Comparison of ENCODE assay signal across 38 cellular contexts in genomic region chr13:35898041-35898440, GRCh38.
"Had no signal": no experiment of that assay in that cellular context is flagged by ENCODE, and none has a peak within 500 bp of the region (broad histone marks: within the 10 kb centered on the region; RNA-seq: fewer than 3 reads in every experiment).

No MANE protein-coding gene starts in this region.

- H3K27ac Mint-ChIP-seq: activated naive CD4-positive, alpha-beta T cell treated with anti-CD3 and anti-CD28 coated beads for 36 hours; activated naive CD4-positive, alpha-beta T cell treated with anti-CD3 and anti-CD28 coated beads, Interleukin-2, amount 10 ng/mL, durations not matched to agents 7 days and 5 days; activated naive CD4-positive, alpha-beta T cell treated with anti-CD3 and anti-CD28 coated beads, Interleukin-2, amount 50 U/mL, for 24 hours; activated naive CD4-positive, alpha-beta T cell treated with anti-CD3 and anti-CD28 coated beads, Interleukin-2, amount 50 U/mL, for 72 hours; activated naive CD8-positive, alpha-beta T cell; activated naive CD8-positive, alpha-beta T cell treated with anti-CD3 and anti-CD28 coated beads for 36 hours; activated naive CD8-positive, alpha-beta T cell treated with anti-CD3 and anti-CD28 coated beads, Interleukin-2, amount 10 ng/mL, durations not matched to agents 7 days and 5 days; activated naive CD8-positive, alpha-beta T cell treated with anti-CD3 and anti-CD28 coated beads, Interleukin-2, amount 50 U/mL, for 24 hours; activated T-cell treated with anti-CD3 and anti-CD28 coated beads, Interleukin-2, amount 50 U/mL, for 24 hours; activated T-cell treated with anti-CD3 and anti-CD28 coated beads, Interleukin-2, amount 50 U/mL, for 72 hours; activated T-helper 1 cell treated with anti-CD3 and anti-CD28 coated beads, Interleukin-12 subunit alpha, Interleukin-12 subunit beta, Interleukin-2, Interleukin-4 antibody, amounts not matched to agents 30 ng/mL and 10 ng/mL and 1 ng/mL, durations not matched to agents 14 hours and 24 hours and 36 hours; activated T-helper 17 cell treated with anti-CD3 and anti-CD28 coated beads, Interleukin-2, amount 50 U/mL, for 72 hours; activated T-helper 2 cell treated with anti-CD3 and anti-CD28 coated beads, Interferon-gamma antibody, Interleukin-2, Interleukin-4, amounts not matched to agents 10 μg/mL and 5 μg/mL and 100 μg/mL, durations not matched to agents 14 hours and 24 hours and 36 hours had no signal

- H3K27me3 Mint-ChIP-seq: activated naive CD4-positive, alpha-beta T cell treated with anti-CD3 and anti-CD28 coated beads, Interleukin-2, amount 10 ng/mL, durations not matched to agents 7 days and 5 days; activated naive CD8-positive, alpha-beta T cell; activated naive CD8-positive, alpha-beta T cell treated with anti-CD3 and anti-CD28 coated beads, Interleukin-2, amount 10 ng/mL, durations not matched to agents 7 days and 5 days; activated naive CD8-positive, alpha-beta T cell treated with anti-CD3 and anti-CD28 coated beads, Interleukin-2, amount 50 U/mL, for 24 hours; activated T-cell treated with anti-CD3 and anti-CD28 coated beads, Interleukin-2, amount 50 U/mL, for 24 hours; activated T-helper 17 cell treated with anti-CD3 and anti-CD28 coated beads, Interleukin-2, amount 50 U/mL, for 72 hours; central memory CD8-positive, alpha-beta T cell had no signal

- H3K4me1 Mint-ChIP-seq: activated naive CD4-positive, alpha-beta T cell treated with anti-CD3 and anti-CD28 coated beads, Interleukin-2, amount 10 ng/mL, durations not matched to agents 7 days and 5 days; activated naive CD4-positive, alpha-beta T cell treated with anti-CD3 and anti-CD28 coated beads, Interleukin-2, amount 50 U/mL, for 24 hours; activated naive CD8-positive, alpha-beta T cell treated with anti-CD3 and anti-CD28 coated beads for 36 hours; activated naive CD8-positive, alpha-beta T cell treated with anti-CD3 and anti-CD28 coated beads, Interleukin-2, amount 10 ng/mL, durations not matched to agents 7 days and 5 days; activated naive CD8-positive, alpha-beta T cell treated with anti-CD3 and anti-CD28 coated beads, Interleukin-2, amount 50 U/mL, for 24 hours; activated T-helper 17 cell treated with anti-CD3 and anti-CD28 coated beads, Interleukin-2, amount 50 U/mL, for 72 hours; central memory CD8-positive, alpha-beta T cell had no signal

- H3K9me3 ChIP-seq: adrenal gland, ascending aorta, body of pancreas, breast epithelium had no signal

- H3K36me3 ChIP-seq: adrenal gland, ascending aorta, brain microvascular endothelial cell, breast epithelium, cardiac muscle cell had no signal

- H3K4me1 ChIP-seq: adrenal gland, ascending aorta, body of pancreas, breast epithelium had no signal

- H3K27ac ChIP-seq: adrenal gland, ascending aorta, body of pancreas, brain microvascular endothelial cell, breast epithelium, cardiac muscle cell had no signal

- H3K36me3 Mint-ChIP-seq: activated naive CD4-positive, alpha-beta T cell treated with anti-CD3 and anti-CD28 coated beads, Interleukin-2, amount 10 ng/mL, durations not matched to agents 7 days and 5 days; activated naive CD4-positive, alpha-beta T cell treated with anti-CD3 and anti-CD28 coated beads, Interleukin-2, amount 50 U/mL, for 24 hours; activated naive CD4-positive, alpha-beta T cell treated with anti-CD3 and anti-CD28 coated beads, Interleukin-2, amount 50 U/mL, for 72 hours; activated naive CD8-positive, alpha-beta T cell; activated naive CD8-positive, alpha-beta T cell treated with anti-CD3 and anti-CD28 coated beads for 36 hours; activated naive CD8-positive, alpha-beta T cell treated with anti-CD3 and anti-CD28 coated beads, Interleukin-2, amount 10 ng/mL, durations not matched to agents 7 days and 5 days had no signal

- ATAC-seq: activated naive CD4-positive, alpha-beta T cell treated with anti-CD3 and anti-CD28 coated beads, Interleukin-2, amount 50 U/mL, for 72 hours; activated naive CD8-positive, alpha-beta T cell treated with anti-CD3 and anti-CD28 coated beads, Interleukin-2, amount 50 U/mL, for 24 hours; activated T-cell treated with anti-CD3 and anti-CD28 coated beads, Interleukin-2, amount 50 U/mL, for 4 hours; activated T-cell treated with anti-CD3 and anti-CD28 coated beads, Interleukin-2, amount 50 U/mL, for 72 hours; activated T-helper 17 cell treated with anti-CD3 and anti-CD28 coated beads, Interleukin-2, amount 50 U/mL, for 72 hours; body of pancreas had no signal

- H3K4me3 Mint-ChIP-seq: activated naive CD4-positive, alpha-beta T cell treated with anti-CD3 and anti-CD28 coated beads for 36 hours; activated naive CD4-positive, alpha-beta T cell treated with anti-CD3 and anti-CD28 coated beads, Interleukin-2, amount 10 ng/mL, durations not matched to agents 7 days and 5 days; activated naive CD4-positive, alpha-beta T cell treated with anti-CD3 and anti-CD28 coated beads, Interleukin-2, amount 50 U/mL, for 24 hours; activated naive CD8-positive, alpha-beta T cell; activated naive CD8-positive, alpha-beta T cell treated with anti-CD3 and anti-CD28 coated beads for 36 hours; activated naive CD8-positive, alpha-beta T cell treated with anti-CD3 and anti-CD28 coated beads, Interleukin-2, amount 10 ng/mL, durations not matched to agents 7 days and 5 days; activated naive CD8-positive, alpha-beta T cell treated with anti-CD3 and anti-CD28 coated beads, Interleukin-2, amount 50 U/mL, for 24 hours; activated T-cell treated with anti-CD3 and anti-CD28 coated beads, Interleukin-2, amount 50 U/mL, for 24 hours; activated T-cell treated with anti-CD3 and anti-CD28 coated beads, Interleukin-2, amount 50 U/mL, for 4 hours; activated T-cell treated with anti-CD3 and anti-CD28 coated beads, Interleukin-2, amount 50 U/mL, for 72 hours; activated T-helper 1 cell treated with anti-CD3 and anti-CD28 coated beads, Interleukin-12 subunit alpha, Interleukin-12 subunit beta, Interleukin-2, Interleukin-4 antibody, amounts not matched to agents 30 ng/mL and 10 ng/mL and 1 ng/mL, durations not matched to agents 14 hours and 24 hours and 36 hours; activated T-helper 17 cell treated with anti-CD3 and anti-CD28 coated beads, Interleukin-2, amount 50 U/mL, for 72 hours; central memory CD8-positive, alpha-beta T cell had no signal

- DNase-seq: activated effector memory CD4-positive, alpha-beta T cell treated with anti-CD3 and anti-CD28 coated beads, Interleukin-2, amount 50 U/mL, for 16 hours; activated effector memory CD4-positive, alpha-beta T cell treated with Interleukin-2 at 50 U/mL for 16 hours; activated gamma-delta T cell; activated gamma-delta T cell treated with Interleukin-2 at 50 U/mL for 16 hours; activated naive CD4-positive, alpha-beta T cell; activated naive CD4-positive, alpha-beta T cell treated with anti-CD3 and anti-CD28 coated beads for 36 hours; activated naive CD4-positive, alpha-beta T cell treated with anti-CD3 and anti-CD28 coated beads, Interleukin-2, amount 10 ng/mL, durations not matched to agents 7 days and 5 days; activated naive CD4-positive, alpha-beta T cell treated with anti-CD3 and anti-CD28 coated beads, Interleukin-2, amount 50 U/mL, for 16 hours; activated naive CD4-positive, alpha-beta T cell treated with Interleukin-2 at 50 U/mL for 16 hours; activated naive CD8-positive, alpha-beta T cell treated with anti-CD3 and anti-CD28 coated beads for 36 hours; activated naive CD8-positive, alpha-beta T cell treated with anti-CD3 and anti-CD28 coated beads, Interleukin-2, amount 10 ng/mL, durations not matched to agents 7 days and 5 days; activated naive CD8-positive, alpha-beta T cell treated with anti-CD3 and anti-CD28 coated beads, Interleukin-2, amount 50 U/mL, for 24 hours; activated T-cell treated with anti-CD3 and anti-CD28 coated beads for 4 hours; activated T-cell treated with anti-CD3 and anti-CD28 coated beads, Interleukin-2, amount 50 U/mL, for 1 hour; activated T-cell treated with anti-CD3 and anti-CD28 coated beads, Interleukin-2, amount 50 U/mL, for 24 hours; activated T-cell treated with anti-CD3 and anti-CD28 coated beads, Interleukin-2, amount 50 U/mL, for 4 hours; activated T-cell treated with anti-CD3 and anti-CD28 coated beads, Interleukin-2, amount 50 U/mL, for 48 hours; activated T-cell treated with anti-CD3 and anti-CD28 coated beads, Interleukin-2, amount 50 U/mL, for 72 hours; adrenal gland; amniotic stem cell; amygdala; anterior cingulate cortex; aorta; body of pancreas; brain microvascular endothelial cell; caudate nucleus; central memory CD4-positive, alpha-beta T cell; cerebellar nuclear complex had no signal

- H3K4me3 ChIP-seq: adrenal gland, ascending aorta, body of pancreas, breast epithelium, cardiac muscle cell had no signal

- H3K27me3 ChIP-seq: adrenal gland, ascending aorta, body of pancreas, brain microvascular endothelial cell, breast epithelium, cardiac muscle cell had no signal

- H3K9me3 Mint-ChIP-seq: activated naive CD4-positive, alpha-beta T cell treated with anti-CD3 and anti-CD28 coated beads for 36 hours; activated naive CD4-positive, alpha-beta T cell treated with anti-CD3 and anti-CD28 coated beads, Interleukin-2, amount 50 U/mL, for 24 hours; activated naive CD8-positive, alpha-beta T cell treated with anti-CD3 and anti-CD28 coated beads, Interleukin-2, amount 50 U/mL, for 24 hours; activated T-cell treated with anti-CD3 and anti-CD28 coated beads, Interleukin-2, amount 50 U/mL, for 4 hours; activated T-helper 1 cell treated with anti-CD3 and anti-CD28 coated beads, Interleukin-12 subunit alpha, Interleukin-12 subunit beta, Interleukin-2, Interleukin-4 antibody, amounts not matched to agents 30 ng/mL and 10 ng/mL and 1 ng/mL, durations not matched to agents 14 hours and 24 hours and 36 hours; activated T-helper 2 cell treated with anti-CD3 and anti-CD28 coated beads, Interferon-gamma antibody, Interleukin-2, Interleukin-4, amounts not matched to agents 10 μg/mL and 5 μg/mL and 100 μg/mL, durations not matched to agents 14 hours and 24 hours and 36 hours had no signal
